In genomic region chr12:123614531-123614930, GRCh38 we compare ENCODE assay signal across 18 cellular contexts. TPM values are rescaled to one million over a fixed set of nuclear protein-coding genes. Genes with fewer than 3 reads are reported as not detected.
DNase-seq lines count a peak whose midpoint lies in the region; ATAC-seq, FAIRE-seq and TF ChIP-seq lines count a peak whose summit lies in the region.
"Had no signal": no experiment of that assay in that cellular context is flagged by ENCODE, and none has a peak within 500 bp of the region (broad histone marks: within the 10 kb centered on the region; RNA-seq: fewer than 3 reads in every experiment).

No MANE protein-coding gene starts in this region.

- ATAC-seq in SK-N-SH treated with all-trans-retinoic acid at 6 μM for 48 hours (0 out of 3 replicates have a peak, but pooled peaks have one; percentile 21), GM19395 (IDR thresholded peaks at IDR 0.05; ENCODE audit: unreplicated experiment) (no peak)
- ATAC-seq: effector memory CD8-positive, alpha-beta T cell; T-helper 17 cell had no signal

- intact Hi-C loops in left ventricle myocardium inferior (cut with micrococcal nuclease): no loop called here

- H3K27ac ChIP-seq in left ventricle myocardium inferior (replicated peaks) (peak overlapping the region; percentile 29), SJCRH30 (no peak overlapping the region)
- H3K27ac ChIP-seq: tibial nerve had no signal

- H3K4me1 ChIP-seq in left ventricle myocardium inferior (peaks cover 13% of the 10 kb centered on the region), SJCRH30 (no peaks in the 10 kb centered on the region)
- H3K4me1 ChIP-seq: tibial nerve had no signal

- H3K9me3 ChIP-seq in left ventricle myocardium inferior (replicated peaks): no peaks in the 10 kb centered on the region
- no peaks in the 10 kb centered on the region for H3K9me3 ChIP-seq in SJCRH30 (replicated peaks)
- H3K9me3 ChIP-seq: tibial nerve had no signal

- peak; percentile 84 for DNase-seq in AG08395 (ENCODE audit: low spot score)
- peak; percentile 61 for DNase-seq in GM03348 (ENCODE audit: low spot score)
- no peak for DNase-seq in left ventricle myocardium inferior
- DNase-seq in DMS79 (lab: John Stamatoyannopoulos, UW): no peak
- DNase-seq in GM12892 (ENCODE audit: insufficient read length): no peak
- no peak for DNase-seq in SJCRH30
- DNase-seq: activated CD4-positive, alpha-beta T cell treated with anti-CD3 and anti-CD28 coated beads for 48 hours; activated effector memory CD4-positive, alpha-beta T cell treated with Interleukin-2 at 50 U/mL for 16 hours; C1 segment of cervical spinal cord; DND-41; effector memory CD8-positive, alpha-beta T cell; kidney glomerular epithelial cell; NCI-H1092 treated with DMSO at 0.1 percent for 48 hours; NCI-H446 treated with DMSO at 0.1 percent for 48 hours; T-helper 17 cell had no signal

- no peak for TF ChIP-seq POLR2A in GM12892 (IDR thresholded peaks at IDR 0.05; ENCODE audit: low read depth, low read length)

- TF ChIP-seq CTCF in left ventricle myocardium inferior (IDR thresholded peaks at IDR 0.05; ENCODE audit: borderline replicate concordance): no peak

- H3K27me3 ChIP-seq in left ventricle myocardium inferior (ENCODE audit: low read depth): no peaks in the 10 kb centered on the region
- no peaks in the 10 kb centered on the region for H3K27me3 ChIP-seq in SJCRH30
- H3K27me3 ChIP-seq: tibial nerve had no signal

- FAIRE-seq in GM12892 (lab: Jason Lieb, UNC): no peak

- H3K36me3 ChIP-seq in left ventricle myocardium inferior (peaks cover 97% of the 10 kb centered on the region), SJCRH30 (peaks cover 84% of the 10 kb centered on the region)

- no peak overlapping the region for H3K4me3 ChIP-seq in left ventricle myocardium inferior
- H3K4me3 ChIP-seq in SJCRH30: no peak overlapping the region
- H3K4me3 ChIP-seq: tibial nerve had no signal

TF ChIP-seq in SK-N-SH treated with all-trans-retinoic acid at 6 μM for 48 hours, 23 proteins besides CTCF, POLR2A, EP300 and RAD21:
- no peak for TF ChIP-seq ESRRG (CRISPR knock-in tag; IDR thresholded peaks at IDR 0.05)
- no peak for TF ChIP-seq CSDC2 (CRISPR knock-in tag; IDR thresholded peaks at IDR 0.05)
- no peak for TF ChIP-seq POU6F1 (CRISPR knock-in tag; IDR thresholded peaks at IDR 0.05; ENCODE audit: borderline replicate concordance, low read depth)
- TF ChIP-seq CREB5 (CRISPR knock-in tag; IDR thresholded peaks at IDR 0.05; ENCODE audit: low read depth): no peak
- TF ChIP-seq ZNF70 (CRISPR knock-in tag; IDR thresholded peaks at IDR 0.05): no peak
- TF ChIP-seq TCF4 (CRISPR knock-in tag; IDR thresholded peaks at IDR 0.05; ENCODE audit: borderline replicate concordance): no peak
- no peak for TF ChIP-seq ZC3H10 (CRISPR knock-in tag; IDR thresholded peaks at IDR 0.05)
- no peak for TF ChIP-seq TSHZ2 (CRISPR knock-in tag; IDR thresholded peaks at IDR 0.05)
- no peak for TF ChIP-seq ISL1 (CRISPR knock-in tag; IDR thresholded peaks at IDR 0.05)
- no peak for TF ChIP-seq OSR1 (CRISPR knock-in tag; IDR thresholded peaks at IDR 0.05)
- TF ChIP-seq ZFP30 (CRISPR knock-in tag; IDR thresholded peaks at IDR 0.05): no peak
- TF ChIP-seq GLIS3 (CRISPR knock-in tag; IDR thresholded peaks at IDR 0.05): no peak
- no peak for TF ChIP-seq ARNTL (CRISPR knock-in tag; IDR thresholded peaks at IDR 0.05; ENCODE audit: borderline replicate concordance, low read depth)
- TF ChIP-seq CSRNP3 (CRISPR knock-in tag; IDR thresholded peaks at IDR 0.05): no peak
- TF ChIP-seq BACH2 (CRISPR knock-in tag; IDR thresholded peaks at IDR 0.05; ENCODE audit: borderline replicate concordance): no peak
- no peak for TF ChIP-seq TOX (CRISPR knock-in tag; IDR thresholded peaks at IDR 0.05; ENCODE audit: borderline replicate concordance)
- no peak for TF ChIP-seq ZNF565 (CRISPR knock-in tag; conservative IDR thresholded peaks at IDR 0.05; ENCODE audit: low read depth)
- TF ChIP-seq RARB (CRISPR knock-in tag; IDR thresholded peaks at IDR 0.05): no peak
- no peak for TF ChIP-seq ZNF8 (CRISPR knock-in tag; IDR thresholded peaks at IDR 0.05)
TF ChIP-seq in SK-N-SH treated with all-trans-retinoic acid at 6 μM for 48 hours: peak in this region for 0.

RNA-seq across cellular contexts. Expression of gene DDX55, which starts 12.6 kb away (rescaled TPM):
- total RNA-seq in left ventricle myocardium inferior: 5.3 TPM
- polyA plus RNA-seq in GM12892 (2012; ENCODE audit: missing spikeins): 22.4 TPM
- total RNA-seq in SJCRH30 (2014; rRNA removed; shearing (Covaris generic)): 29.8 and 40.9 TPM in 2 replicates

RNA-seq across cellular contexts. Expression of gene EIF2B1, which starts 19.0 kb away (rescaled TPM):
- 27.9 TPM for total RNA-seq in left ventricle myocardium inferior
- 42.5 TPM for polyA plus RNA-seq in GM12892 (2012; ENCODE audit: missing spikeins)
- 43.4 and 50.2 TPM in 2 replicates for total RNA-seq in SJCRH30 (2014; rRNA removed; shearing (Covaris generic))

RNA-seq across cellular contexts. Expression of gene GTF2H3, which starts 19.1 kb away (rescaled TPM):
- total RNA-seq in left ventricle myocardium inferior: 13.9 TPM
- polyA plus RNA-seq in GM12892 (2012; ENCODE audit: missing spikeins): 36.1 TPM
- 32.7 and 38.2 TPM in 2 replicates for total RNA-seq in SJCRH30 (2014; rRNA removed; shearing (Covaris generic))

RNA-seq across cellular contexts. Expression of gene TMED2, which starts 30.2 kb away (rescaled TPM):
- total RNA-seq in left ventricle myocardium inferior: 152 TPM
- polyA plus RNA-seq in GM12892 (2012; ENCODE audit: missing spikeins): 122 TPM
- total RNA-seq in SJCRH30 (2014; rRNA removed; shearing (Covaris generic)): 196 and 211 TPM in 2 replicates

RNA-seq across cellular contexts. Expression of gene TCTN2, which starts 56.4 kb away (rescaled TPM):
- total RNA-seq in left ventricle myocardium inferior: 3.9 TPM
- polyA plus RNA-seq in GM12892 (2012; ENCODE audit: missing spikeins): 5.4 TPM
- total RNA-seq in SJCRH30 (2014; rRNA removed; shearing (Covaris generic)): 9.4 and 10.0 TPM in 2 replicates

Comparison
In these comparisons a context has a peak if more than half of its experiments do, and no peak if none do; other contexts are left out.
1. DNase-seq: peak in AG08395 (single experiment) and GM03348 (single experiment); none in left ventricle myocardium inferior (single experiment), DMS79 (single experiment), GM12892 (single experiment) and SJCRH30 (0 of 2).